In the genomic region with DNA sequence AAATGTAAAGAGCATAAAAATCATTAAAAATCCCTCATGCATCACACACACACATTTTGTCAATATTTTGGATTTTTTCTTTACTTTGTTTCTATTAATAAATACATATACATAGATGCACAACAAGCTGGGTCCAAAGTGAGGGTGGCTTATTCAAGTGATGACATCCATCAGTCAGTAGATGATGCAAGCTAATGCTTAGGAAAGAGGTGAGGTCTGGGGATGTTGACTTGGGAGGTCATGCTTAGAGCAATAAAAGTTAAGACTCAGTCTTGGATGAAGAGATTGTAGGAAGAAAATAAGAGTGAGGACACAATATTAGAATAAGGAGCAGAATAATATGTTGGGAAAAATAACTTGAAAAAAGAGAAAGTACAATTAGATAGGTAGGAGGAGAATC, we compare ENCODE assay signal across 21 cellular contexts.
"Had no signal": no experiment of that assay in that cellular context is flagged by ENCODE, and none has a peak within 500 bp of the region (broad histone marks: within the 10 kb centered on the region; RNA-seq: fewer than 3 reads in every experiment).

No MANE protein-coding gene starts in this region.

- H3K27ac ChIP-seq: coronary artery, esophagus muscularis mucosa, heart left ventricle, parathyroid adenoma, prostate gland, right lobe of liver, testis, tibial nerve, upper lobe of right lung, vagina had no signal

- DNase-seq: effector CD4-positive, alpha-beta T cell; foreskin keratinocyte; heart left ventricle; hippocampal formation; kidney glomerular epithelial cell; naive thymus-derived CD4-positive, alpha-beta T cell; nephron progenitor cell; retina; right lobe of liver; stimulated activated CD4-positive, alpha-beta T cell treated with anti-CD3 and anti-CD28 coated beads, Interleukin-2, amount 100 ng/mL, for 24 hours; stimulated activated CD4-positive, alpha-beta T cell treated with anti-CD3 and anti-CD28 coated beads, Interleukin-4, amount 100 ng/mL, for 4 hours; stimulated activated naive B cell treated with anti-CD40 and anti-IgM and Interleukin-4, amounts not matched to agents 10 μg/mL and 1 μg/mL and 100 μg/mL, for 72 hours; stimulated activated naive CD8-positive, alpha-beta T cell treated with anti-CD3 and anti-CD28 coated beads, Interleukin-15, amount 100 ng/mL, for 72 hours; testis; upper lobe of right lung had no signal

- H3K4me3 ChIP-seq: coronary artery, esophagus muscularis mucosa, heart left ventricle, prostate gland, right lobe of liver, testis, tibial nerve, upper lobe of right lung, vagina had no signal

- H3K9me3 Mint-ChIP-seq: nephron progenitor cell; stimulated activated naive CD8-positive, alpha-beta T cell treated with anti-CD3 and anti-CD28 coated beads, Interleukin-15, amount 100 ng/mL, for 72 hours had no signal

- ATAC-seq: foreskin keratinocyte; heart left ventricle; naive thymus-derived CD4-positive, alpha-beta T cell; right lobe of liver; stimulated activated naive B cell treated with anti-CD40 and anti-IgM and Interleukin-4, amounts not matched to agents 10 μg/mL and 1 μg/mL and 100 μg/mL, for 72 hours; stimulated activated naive CD8-positive, alpha-beta T cell treated with anti-CD3 and anti-CD28 coated beads, Interleukin-15, amount 100 ng/mL, for 72 hours; upper lobe of right lung had no signal

- H3K4me1 ChIP-seq: esophagus muscularis mucosa, parathyroid adenoma, prostate gland, right lobe of liver, testis, upper lobe of right lung, vagina had no signal

- H3K27ac Mint-ChIP-seq: naive thymus-derived CD4-positive, alpha-beta T cell; nephron progenitor cell; stimulated activated naive B cell treated with anti-CD40 and anti-IgM and Interleukin-4, amounts not matched to agents 10 μg/mL and 1 μg/mL and 100 μg/mL, for 72 hours; stimulated activated naive CD8-positive, alpha-beta T cell treated with anti-CD3 and anti-CD28 coated beads, Interleukin-15, amount 100 ng/mL, for 72 hours had no signal

- H3K36me3 Mint-ChIP-seq: naive thymus-derived CD4-positive, alpha-beta T cell; stimulated activated naive B cell treated with anti-CD40 and anti-IgM and Interleukin-4, amounts not matched to agents 10 μg/mL and 1 μg/mL and 100 μg/mL, for 72 hours had no signal

- H3K79me2 ChIP-seq: parathyroid adenoma had no signal

- H3K9me3 ChIP-seq: esophagus muscularis mucosa, heart left ventricle, prostate gland, right lobe of liver, testis, tibial nerve, upper lobe of right lung, vagina had no signal

- H3K36me3 ChIP-seq: esophagus muscularis mucosa, heart left ventricle, prostate gland, right lobe of liver, tibial nerve, upper lobe of right lung, vagina had no signal

- H3K4me3 Mint-ChIP-seq: naive thymus-derived CD4-positive, alpha-beta T cell; nephron progenitor cell; stimulated activated naive B cell treated with anti-CD40 and anti-IgM and Interleukin-4, amounts not matched to agents 10 μg/mL and 1 μg/mL and 100 μg/mL, for 72 hours; stimulated activated naive CD8-positive, alpha-beta T cell treated with anti-CD3 and anti-CD28 coated beads, Interleukin-15, amount 100 ng/mL, for 72 hours had no signal

- H2AFZ ChIP-seq: parathyroid adenoma had no signal

- H3K27me3 ChIP-seq: foreskin keratinocyte, heart left ventricle, right lobe of liver, testis, tibial nerve, upper lobe of right lung, vagina had no signal

- H3K9ac ChIP-seq: parathyroid adenoma had no signal

- H3K4me1 Mint-ChIP-seq: naive thymus-derived CD4-positive, alpha-beta T cell; nephron progenitor cell; stimulated activated naive B cell treated with anti-CD40 and anti-IgM and Interleukin-4, amounts not matched to agents 10 μg/mL and 1 μg/mL and 100 μg/mL, for 72 hours; stimulated activated naive CD8-positive, alpha-beta T cell treated with anti-CD3 and anti-CD28 coated beads, Interleukin-15, amount 100 ng/mL, for 72 hours had no signal
